In genomic region chr12:56153291-56154065, GRCh38 we compare ENCODE assay signal across 9 cellular contexts. TPM values are rescaled to one million over a fixed set of nuclear protein-coding genes. Genes with fewer than 3 reads are reported as not detected.
DNase-seq lines count a peak whose midpoint lies in the region; ATAC-seq and TF ChIP-seq lines count a peak whose summit lies in the region.
"Had no signal": no experiment of that assay in that cellular context is flagged by ENCODE, and none has a peak within 500 bp of the region (broad histone marks: within the 10 kb centered on the region; RNA-seq: fewer than 3 reads in every experiment).

No MANE protein-coding gene starts in this region.

- peaks cover 3% of the 10 kb centered on the region; the same call in 1 of the 2 replicates for H3K4me1 ChIP-seq in ES-I3 (ENCODE audit: insufficient read depth, low read length)
- H3K4me1 ChIP-seq in NT2/D1 (ENCODE audit: insufficient read depth, insufficient read length) = peaks cover 5% of the 10 kb centered on the region
- peaks cover 41 to 46% of the 10 kb centered on the region in 2 experiments for H3K4me1 ChIP-seq in neutrophil (ENCODE audit: control insufficient read depth in 1 of 2, insufficient read depth in 1 of 2, low read depth in 1 of 2, low read length in 1 of 2)

- intact Hi-C loops in dorsolateral prefrontal cortex (cut with DNase I) = loop anchor here (5.0 kb wide), 2 partner anchors 34 to 36 kb away; partner anchors contain the start of genes RPL41 (in 2 of the 2), ZC3H10 (in 2 of the 2) and SMARCC2 (in 1 of the 2)

- no peak for DNase-seq in NT2/D1 (ENCODE audit: low read depth, low spot score)
- no peak for DNase-seq in dorsolateral prefrontal cortex
- DNase-seq in DMS53 (lab: John Stamatoyannopoulos, UW) = no peak
- no peak for DNase-seq in HK-2 (ENCODE audit: unreplicated experiment)
- DNase-seq: hippocampal formation had no signal

- H3K9me3 ChIP-seq in ES-I3 (ENCODE audit: control insufficient read depth, insufficient read depth, low read length) (no peaks in the 10 kb centered on the region), NT2/D1 (ENCODE audit: insufficient read depth, low read length) (no peaks in the 10 kb centered on the region), neutrophil (no peaks in the 10 kb centered on the region)

- no peaks in the 10 kb centered on the region; the same call in 1 of the 2 replicates for H3K36me3 ChIP-seq in ES-I3 (ENCODE audit: insufficient read depth, low read length)
- H3K36me3 ChIP-seq in NT2/D1 (ENCODE audit: insufficient read depth, insufficient read length, low read length) = peaks cover 23% of the 10 kb centered on the region
- H3K36me3 ChIP-seq in neutrophil = no peaks in the 10 kb centered on the region

- H3K9ac ChIP-seq in ES-I3 (ENCODE audit: low read depth, low read length) (peak overlapping the region; percentile 94), NT2/D1 (ENCODE audit: insufficient read length, low read depth) (peak overlapping the region; percentile 85)

- H3K27me3 ChIP-seq in NT2/D1 (ENCODE audit: insufficient read depth, insufficient read length) (no peaks in the 10 kb centered on the region), dorsolateral prefrontal cortex (no peaks in the 10 kb centered on the region), neutrophil (no peaks in the 10 kb centered on the region)

- ATAC-seq in GM18519 (IDR thresholded peaks at IDR 0.05; ENCODE audit: low FRiP score, unreplicated experiment) = no peak
- ATAC-seq in esophagus mucosa = no peak

- TF ChIP-seq CTCF in dorsolateral prefrontal cortex (IDR thresholded peaks at IDR 0.05 in 54 of 56, conservative IDR thresholded peaks at IDR 0.05 in 2 of 56; ENCODE audit: low read depth in 1 of 56, partially characterized antibody in 56 of 56) = no peak
- TF ChIP-seq CTCF in neutrophil (IDR thresholded peaks at IDR 0.05) = no peak

- H3K4me3 ChIP-seq in NT2/D1 (ENCODE audit: insufficient read length, low read depth) (peak overlapping the region; percentile 56), dorsolateral prefrontal cortex (peak overlapping the region; percentile 58 to 93 (median 81)), neutrophil (ENCODE audit: low read depth in 1 of 2, low read length in 1 of 2) (no peak overlapping the region)

- peak overlapping the region in 42 of 59 donors; percentile 19 to 98 (median 94) for H3K27ac ChIP-seq in dorsolateral prefrontal cortex
- peak overlapping the region; percentile 96 for H3K27ac ChIP-seq in neutrophil

RNA-seq across cellular contexts. Expression of gene MYL6B, which starts 1.1 kb away (rescaled TPM):
- total RNA-seq in dorsolateral prefrontal cortex = 100 to 1,000 TPM in 116 of 120 experiments, 10 to 100 TPM in 4; 75.7 to 236 (median 160) TPM
- 54.2 TPM for total RNA-seq in esophagus mucosa

RNA-seq across cellular contexts. Expression of gene MYL6, which starts 4.7 kb away (rescaled TPM):
- total RNA-seq in dorsolateral prefrontal cortex = 100 to 1,000 TPM; 295 to 716 (median 377) TPM
- 1,179 TPM for total RNA-seq in esophagus mucosa

RNA-seq across cellular contexts. Expression of gene ESYT1, which starts 25.4 kb away (rescaled TPM):
- 10 to 100 TPM; 32.5 to 86.2 (median 56.5) TPM for total RNA-seq in dorsolateral prefrontal cortex
- 48.8 TPM for total RNA-seq in esophagus mucosa

RNA-seq across cellular contexts. Expression of gene ZC3H10, which starts 35.4 kb away (rescaled TPM):
- total RNA-seq in dorsolateral prefrontal cortex (10 to 100 TPM in 25 of 120 experiments, 1 to 10 TPM in 95; 4.3 to 14.7 (median 8.4) TPM), esophagus mucosa (1.8 TPM)

RNA-seq across cellular contexts. Expression of gene SMARCC2, which starts 35.8 kb away (rescaled TPM):
- total RNA-seq in dorsolateral prefrontal cortex (100 to 1,000 TPM; 144 to 252 (median 196) TPM), esophagus mucosa (44.4 TPM)

Comparison
In these comparisons a context has a peak if more than half of its experiments do, and no peak if none do; other contexts are left out.
1. H3K4me3 ChIP-seq: peak in NT2/D1 (single experiment) and dorsolateral prefrontal cortex (59 of 59); none in neutrophil (0 of 2).